11 cellular contexts compared by ENCODE assay signal in genomic region chrX:53049127-53049517, GRCh38. TPM values are rescaled to one million over a fixed set of nuclear protein-coding genes. Genes with fewer than 3 reads are reported as not detected.
A peak's percentile ranks its signal among the peaks of the same experiment; 100 is the strongest.
DNase-seq lines count a peak whose midpoint lies in the region; ATAC-seq and TF ChIP-seq lines count a peak whose summit lies in the region.
"Had no signal": no experiment of that assay in that cellular context is flagged by ENCODE, and none has a peak within 500 bp of the region (broad histone marks: within the 10 kb centered on the region; RNA-seq: fewer than 3 reads in every experiment).

No MANE protein-coding gene starts in this region.

- no peaks in the 10 kb centered on the region for H3K27me3 ChIP-seq in A673 (replicated peaks; ENCODE audit: insufficient read depth, low read depth, low read length, poor library complexity)
- no peaks in the 10 kb centered on the region for H3K27me3 ChIP-seq in HUES6 (ENCODE audit: control insufficient read depth, insufficient read depth, low read length)
- H3K27me3 ChIP-seq in neural progenitor cell: no peaks in the 10 kb centered on the region

- no peak for TF ChIP-seq CTCF in A673 (conservative IDR thresholded peaks at IDR 0.05; ENCODE audit: low read depth, low read length)
- TF ChIP-seq CTCF in epithelial cell of proximal tubule (conservative IDR thresholded peaks at IDR 0.05; ENCODE audit: low read depth, low read length): no peak
- TF ChIP-seq CTCF in neural progenitor cell (IDR thresholded peaks at IDR 0.05): no peak

- no peak overlapping the region for H2AFZ ChIP-seq in neural progenitor cell (replicated peaks)

- peaks cover 48% of the 10 kb centered on the region for H3K79me2 ChIP-seq in neural progenitor cell (ENCODE audit: low read depth)

- no peak overlapping the region for H3K27ac ChIP-seq in A673 (ENCODE audit: low read depth, low read length, poor library complexity, severe bottlenecking)
- no peak overlapping the region for H3K27ac ChIP-seq in HUES6 (ENCODE audit: low read depth, low read length)
- no peak overlapping the region for H3K27ac ChIP-seq in neural progenitor cell

- H3K27ac Mint-ChIP-seq in neural progenitor cell: peak overlapping the region; percentile 16

- ATAC-seq in HG02973 (IDR thresholded peaks at IDR 0.05; ENCODE audit: unreplicated experiment): no peak
- ATAC-seq in GM21390 (IDR thresholded peaks at IDR 0.05; ENCODE audit: unreplicated experiment): no peak
- ATAC-seq in HG02610 (IDR thresholded peaks at IDR 0.05; ENCODE audit: unreplicated experiment): no peak

- CTCF ChIA-PET in A673 (lab: Charles Lee): no interaction called here

- H3F3A ChIP-seq in neural progenitor cell (ENCODE audit: low read depth): no peaks in the 10 kb centered on the region

- no peaks in the 10 kb centered on the region for H3K27me3 Mint-ChIP-seq in neural progenitor cell (ENCODE audit: insufficient read depth, low read depth)

- POLR2A ChIA-PET in A673 (lab: Charles Lee; ENCODE audit: low non-redundant PET): no interaction called here

- no peaks in the 10 kb centered on the region for H3K9me3 ChIP-seq in A673 (ENCODE audit: low read depth, low read length, poor library complexity, severe bottlenecking)
- peaks cover 17% of the 10 kb centered on the region; the same call in 1 of the 2 replicates for H3K9me3 ChIP-seq in HUES6 (ENCODE audit: control insufficient read depth, insufficient read depth, low read depth, low read length)
- H3K9me3 ChIP-seq in neural progenitor cell (ENCODE audit: low read depth): no peaks in the 10 kb centered on the region

- intact Hi-C loops in A673 (cut with micrococcal nuclease; ENCODE audit: unreplicated experiment): no loop called here

- peak overlapping the region; percentile 92 for H3K4me3 Mint-ChIP-seq in neural progenitor cell

- H3K4me1 ChIP-seq in A673 (ENCODE audit: insufficient read depth, low read length, poor library complexity, severe bottlenecking): no peaks in the 10 kb centered on the region
- H3K4me1 ChIP-seq in HUES6 (ENCODE audit: control insufficient read depth, insufficient read depth, low read length): peaks cover 16% of the 10 kb centered on the region; the same call in 1 of the 2 replicates
- no peaks in the 10 kb centered on the region for H3K4me1 ChIP-seq in neural progenitor cell

- DNase-seq in A673 (ENCODE audit: low spot score): no peak
- DNase-seq in epithelial cell of proximal tubule (ENCODE audit: low read depth): no peak
- peak; percentile 39 for DNase-seq in neural progenitor cell (ENCODE audit: low spot score)
- no peak for DNase-seq in cerebellar nuclear complex (lab: John Stamatoyannopoulos, UW)
- DNase-seq: activated CD8-positive, alpha-beta memory T cell treated with anti-CD3 and anti-CD28 coated beads for 24 hours; Calu3; cortex of kidney had no signal

- H3K9me3 Mint-ChIP-seq in neural progenitor cell: peaks cover 7% of the 10 kb centered on the region

- peaks cover 8% of the 10 kb centered on the region for H3K4me1 Mint-ChIP-seq in neural progenitor cell

- peak overlapping the region; percentile 50 for H3K9ac ChIP-seq in HUES6 (ENCODE audit: low read length)
- no peak overlapping the region for H3K9ac ChIP-seq in neural progenitor cell

- BruUV-seq in A673 (replicated peaks; lab: Mats Ljungman, UMichigan): no TSS peak

- H4K20me1 ChIP-seq in neural progenitor cell (ENCODE audit: low read depth): peaks cover 4% of the 10 kb centered on the region

- no peaks in the 10 kb centered on the region for H3K36me3 Mint-ChIP-seq in neural progenitor cell

- H3K4me2 ChIP-seq in neural progenitor cell: peak overlapping the region; percentile 78

- peak overlapping the region; percentile 55 for H3K4me3 ChIP-seq in A673 (ENCODE audit: low read depth, low read length, poor library complexity, severe bottlenecking)
- peak overlapping the region; percentile 80 for H3K4me3 ChIP-seq in HUES6 (ENCODE audit: low read depth, low read length)
- peak overlapping the region; percentile 31 for H3K4me3 ChIP-seq in epithelial cell of proximal tubule (ENCODE audit: low read depth, low read length)
- peak overlapping the region; percentile 75 for H3K4me3 ChIP-seq in neural progenitor cell

- no peaks in the 10 kb centered on the region for H3K36me3 ChIP-seq in A673 (ENCODE audit: insufficient read depth, low read length, poor library complexity, severe bottlenecking)
- H3K36me3 ChIP-seq in HUES6 (ENCODE audit: control insufficient read depth, insufficient read depth, low read length): no peaks in the 10 kb centered on the region
- H3K36me3 ChIP-seq in neural progenitor cell: no peaks in the 10 kb centered on the region

RNA-seq across cellular contexts. Expression of gene GPR173, which starts 0.5 kb away (rescaled TPM):
- 5.3 and 5.9 TPM in 2 replicates for total RNA-seq in A673 (2021)
- 1.5 and 2.2 TPM in 2 replicates for total RNA-seq in epithelial cell of proximal tubule
- 6.3 and 13.2 TPM in 2 replicates for total RNA-seq in neural progenitor cell (ENCODE audit: low replicate concordance)

RNA-seq across cellular contexts. Expression of gene TSPYL2, which starts 33.0 kb away (rescaled TPM):
- 25.0 and 30.0 TPM in 2 replicates for total RNA-seq in A673 (2021)
- total RNA-seq in epithelial cell of proximal tubule: 3.2 and 5.6 TPM in 2 replicates
- 35.5 and 37.1 TPM in 2 replicates for total RNA-seq in neural progenitor cell (ENCODE audit: low replicate concordance)

RNA-seq across cellular contexts. Expression of gene KANTR, which starts 44.8 kb away (rescaled TPM):
- total RNA-seq in A673 (2021) (15.1 and 15.4 TPM in 2 replicates), epithelial cell of proximal tubule (1.9 and 3.1 TPM in 2 replicates), neural progenitor cell (ENCODE audit: low replicate concordance) (19.0 and 30.9 TPM in 2 replicates)
